Comparison of ENCODE assay signal across 8 cellular contexts in genomic region chr1:10032287-10032589, GRCh38. TPM values are rescaled to one million over a fixed set of nuclear protein-coding genes. Genes with fewer than 3 reads are reported as not detected.
A peak's percentile ranks its signal among the peaks of the same experiment; 100 is the strongest.
DNase-seq lines count a peak whose midpoint lies in the region; ATAC-seq and TF ChIP-seq lines count a peak whose summit lies in the region.

No MANE protein-coding gene starts in this region.

- peaks cover 3% of the 10 kb centered on the region for H3K36me3 Mint-ChIP-seq in progenitor cell of endocrine pancreas (ENCODE audit: insufficient read depth)

- BruUV-seq in Panc1 (replicated peaks; lab: Mats Ljungman, UMichigan), result no TSS peak

- no peak for TF ChIP-seq CTCF in DND-41 (IDR thresholded peaks at IDR 0.05; ENCODE audit: borderline replicate concordance, extremely low read depth, low read length, poor library complexity, severe bottlenecking)
- no peak for TF ChIP-seq CTCF in Panc1 (IDR thresholded peaks at IDR 0.05)
- TF ChIP-seq CTCF in progenitor cell of endocrine pancreas (IDR thresholded peaks at IDR 0.05; ENCODE audit: unreplicated experiment), result no peak

- peak overlapping the region; percentile 67 for H3K4me3 Mint-ChIP-seq in progenitor cell of endocrine pancreas (ENCODE audit: low read depth)

- intact Hi-C loops in Panc1 (cut with micrococcal nuclease; ENCODE audit: unreplicated experiment), result loop anchor here (2.0 kb wide), 1 partner anchor 89 kb away; the partner anchor contains the start of genes LZIC and NMNAT1

- peaks cover 9% of the 10 kb centered on the region; the same call in 1 of the 2 replicates for H3K36me3 ChIP-seq in DND-41 (ENCODE audit: insufficient read depth, low read length)
- H3K36me3 ChIP-seq in Panc1 (ENCODE audit: control insufficient read depth, insufficient read depth, low read length), result peaks cover 5% of the 10 kb centered on the region; the same call in 1 of the 2 replicates

- no peaks in the 10 kb centered on the region for H3K27me3 Mint-ChIP-seq in progenitor cell of endocrine pancreas

- peak overlapping the region; percentile 86 for H3K4me2 ChIP-seq in DND-41 (ENCODE audit: insufficient read depth, low read length)

- H3K27ac ChIP-seq in DND-41 (ENCODE audit: low read length), result peak overlapping the region; percentile 81
- peak overlapping the region; percentile 97 for H3K27ac ChIP-seq in Panc1 (ENCODE audit: low read length)
- H3K27ac ChIP-seq in epithelial cell of prostate, result peak overlapping the region; percentile 92

- peak overlapping the region; percentile 51 for H3K9ac ChIP-seq in DND-41 (ENCODE audit: low read depth, low read length)

- H3K27me3 ChIP-seq in DND-41 (ENCODE audit: insufficient read depth, low read length, poor library complexity), result no peaks in the 10 kb centered on the region
- no peaks in the 10 kb centered on the region for H3K27me3 ChIP-seq in Panc1 (ENCODE audit: control insufficient read depth, insufficient read depth, low read length)

- H3K27ac Mint-ChIP-seq in progenitor cell of endocrine pancreas, result peak overlapping the region; percentile 95

- H3K4me1 ChIP-seq in DND-41 (ENCODE audit: insufficient read depth, low read length) (peaks cover 28% of the 10 kb centered on the region), Panc1 (ENCODE audit: control insufficient read depth, insufficient read depth, low read length) (peaks cover 11% of the 10 kb centered on the region; the same call in 1 of the 2 replicates)

- ATAC-seq in DND-41 (ENCODE audit: insufficient read depth, low read depth) (no peak), Panc1 (no peak), HG03097 (IDR thresholded peaks at IDR 0.05; ENCODE audit: low FRiP score, unreplicated experiment) (no peak), HG03378 (IDR thresholded peaks at IDR 0.05; ENCODE audit: unreplicated experiment) (no peak)

- no peaks in the 10 kb centered on the region for H3K9me3 Mint-ChIP-seq in progenitor cell of endocrine pancreas (ENCODE audit: low read depth)

- H3K79me2 ChIP-seq in DND-41 (ENCODE audit: insufficient read depth, low read length), result peaks cover 42% of the 10 kb centered on the region

- no peaks in the 10 kb centered on the region for H3K9me3 ChIP-seq in DND-41 (ENCODE audit: insufficient read depth, low read length, severe bottlenecking)
- no peaks in the 10 kb centered on the region for H3K9me3 ChIP-seq in Panc1 (ENCODE audit: control insufficient read depth, insufficient read depth, low read depth, low read length)

- H2AFZ ChIP-seq in DND-41 (ENCODE audit: low read depth, low read length), result peak overlapping the region; percentile 99

- peaks cover 21% of the 10 kb centered on the region for H3K4me1 Mint-ChIP-seq in progenitor cell of endocrine pancreas (ENCODE audit: low read depth)

- DNase-seq in DND-41 (no peak), Panc1 (ENCODE audit: low read depth, low spot score) (no peak), epithelial cell of prostate (ENCODE audit: low read depth, low spot score) (no peak), progenitor cell of endocrine pancreas (ENCODE audit: low spot score, unreplicated experiment) (no peak), DMS 273 (lab: John Stamatoyannopoulos, UW; ENCODE audit: unreplicated experiment) (no peak), SK-N-DZ (ENCODE audit: low spot score) (no peak)

- POLR2A ChIA-PET in Panc1 (lab: Charles Lee), result interaction anchor here (0.7 to 0.9 kb wide), 2 partner anchors 26 to 183 kb away, joined by 3 to 8 read pairs; no protein-coding TSS in a partner anchor

- no peaks in the 10 kb centered on the region for H4K20me1 ChIP-seq in DND-41 (ENCODE audit: insufficient read depth, low read length)

- in situ Hi-C loops in Panc1 (cut with HindIII; ENCODE audit: low pct_unique_long_range_greater_than_20kb, low sequenced_read_pairs), result no loop called here

- CTCF ChIA-PET in Panc1 (lab: Charles Lee), result interaction anchor here (0.5 kb wide), 1 partner anchor 79 kb away, joined by 5 read pairs; no protein-coding TSS in a partner anchor

- H3K4me3 ChIP-seq in DND-41 (ENCODE audit: low read depth in 1 of 2, low read length in 2 of 2), result peak overlapping the region in 1 of 2 experiments; percentile 54; a peak in 2 of 4 replicates
- H3K4me3 ChIP-seq in Panc1 (ENCODE audit: low read depth in 2 of 2, low read length in 2 of 2), result peak overlapping the region; percentile 35 to 47

RNA-seq across cellular contexts. Expression of gene UBE4B, which starts 0.5 kb away (rescaled TPM):
- total RNA-seq in Panc1 (2021; ENCODE audit: unreplicated experiment) (54.7 TPM), progenitor cell of endocrine pancreas (77.2 and 78.1 TPM in 2 replicates)
- polyA plus RNA-seq in Panc1 (2012; ENCODE audit: insufficient read length), result 52.9 TPM
- 27.7 and 33.7 TPM in 2 replicates for polyA plus RNA-seq in SK-N-DZ (2014; cell fraction: cytosol; rRNA removed)
- 30.9 and 48.4 TPM in 2 replicates for polyA plus RNA-seq in SK-N-DZ (2014; cell fraction: nucleus; rRNA removed)

RNA-seq across cellular contexts. Expression of gene RBP7, which starts 35.2 kb away (rescaled TPM):
- 28.9 TPM for total RNA-seq in Panc1 (2021; ENCODE audit: unreplicated experiment)
- polyA plus RNA-seq in Panc1 (2012; ENCODE audit: insufficient read length), result 28.4 TPM
- 0.55 and 0.65 TPM in 2 replicates for total RNA-seq in progenitor cell of endocrine pancreas
- not detected in 2 replicates for polyA plus RNA-seq in SK-N-DZ (2014; cell fraction: cytosol; rRNA removed)
- not detected in 2 replicates for polyA plus RNA-seq in SK-N-DZ (2014; cell fraction: nucleus; rRNA removed)

Comparison
In these comparisons a context has a peak if more than half of its experiments do, and no peak if none do; other contexts are left out.
1. RNA of gene RBP7, which starts 35.2 kb away (total RNA-seq): 28.9 TPM in Panc1 (single experiment); 0.55 to 0.65 TPM in progenitor cell of endocrine pancreas; every median in the first group is over 10 times any median in the second.
2. Peak in every context shown above with its lines, with median percentiles within 50 percentile points of each other: H3K27ac ChIP-seq.